17 cellular contexts compared by ENCODE assay signal in the genomic region with DNA sequence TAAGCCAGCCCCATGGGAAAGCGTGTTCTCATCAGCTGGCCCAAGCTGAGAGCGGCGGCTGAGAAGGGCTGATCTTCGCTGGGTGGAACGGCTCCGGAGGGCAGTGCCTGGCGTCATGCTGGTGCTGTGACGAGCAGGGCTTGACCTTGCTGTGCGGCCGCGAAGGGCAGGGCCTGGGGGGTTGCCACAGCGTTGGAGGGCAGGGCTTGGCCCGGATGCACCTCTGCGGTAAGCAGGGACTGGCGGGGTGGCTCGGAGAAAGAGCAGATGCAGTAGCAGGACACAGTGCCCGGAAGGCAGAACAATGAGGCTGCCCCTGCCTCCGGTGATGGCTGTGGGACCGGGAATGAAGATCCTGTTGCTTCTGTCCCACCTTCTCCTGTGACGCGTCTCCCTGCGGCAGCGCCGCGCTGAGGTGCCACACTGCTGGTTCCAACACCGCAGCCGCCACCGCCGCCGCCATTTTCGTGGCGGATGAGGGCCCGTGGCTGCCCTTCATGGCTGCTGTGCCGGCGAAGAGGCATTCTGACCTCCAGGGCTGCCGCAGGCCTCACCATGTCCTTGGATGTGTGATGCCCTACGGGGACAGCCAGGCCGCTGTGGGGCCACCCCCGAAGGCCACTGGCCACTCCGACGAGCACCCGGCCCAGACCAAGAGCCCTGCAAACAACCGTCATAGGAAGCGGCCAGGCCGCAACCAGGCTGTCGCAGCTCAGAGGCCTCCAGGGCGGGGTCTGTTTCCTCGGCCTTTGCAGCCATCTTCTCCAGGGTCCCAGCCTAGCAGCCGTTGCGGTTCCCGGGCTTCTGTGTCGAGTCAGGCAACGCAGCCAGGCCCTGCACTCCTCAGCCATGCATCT.
"Had no signal": no experiment of that assay in that cellular context is flagged by ENCODE, and none has a peak within 500 bp of the region (broad histone marks: within the 10 kb centered on the region; RNA-seq: fewer than 3 reads in every experiment).

No MANE protein-coding gene starts in this region.

- H3K4me3 ChIP-seq: body of pancreas, skin epidermis had no signal

- ATAC-seq: activated T-helper 17 cell treated with anti-CD3 and anti-CD28 coated beads, Interleukin-2, amount 50 U/mL, for 72 hours; body of pancreas; foreskin keratinocyte; naive thymus-derived CD8-positive, alpha-beta T cell had no signal

- H3K4me1 ChIP-seq: body of pancreas, foreskin keratinocyte had no signal

- H3K36me3 ChIP-seq: neutrophil had no signal

- H3K27me3 ChIP-seq: body of pancreas, foreskin keratinocyte, neutrophil had no signal

- H3K9me3 ChIP-seq: body of pancreas, neutrophil had no signal

- FAIRE-seq: endothelial cell of umbilical vein had no signal

- H3K27ac ChIP-seq: body of pancreas, foreskin keratinocyte, neutrophil, skin epidermis had no signal

- DNase-seq: activated CD4-positive, alpha-beta T cell treated with anti-CD3 and anti-CD28 coated beads, Interleukin-2, amount 50 U/mL, for 48 hours; amniotic stem cell; body of pancreas; effector CD8-positive, alpha-beta T cell; foreskin keratinocyte; glutamatergic neuron; stimulated activated CD4-positive, alpha-beta T cell treated with anti-CD3 and anti-CD28 coated beads, Interleukin-4, amount 100 ng/mL, for 24 hours; stimulated activated naive CD4-positive, alpha-beta T cell treated with Interleukin-2 at 50 U/mL for 16 hours; substantia nigra; T-helper 1 cell; T1000; trophoblast cell had no signal
